Comparison of ENCODE assay signal across 8 cellular contexts in the genomic region with DNA sequence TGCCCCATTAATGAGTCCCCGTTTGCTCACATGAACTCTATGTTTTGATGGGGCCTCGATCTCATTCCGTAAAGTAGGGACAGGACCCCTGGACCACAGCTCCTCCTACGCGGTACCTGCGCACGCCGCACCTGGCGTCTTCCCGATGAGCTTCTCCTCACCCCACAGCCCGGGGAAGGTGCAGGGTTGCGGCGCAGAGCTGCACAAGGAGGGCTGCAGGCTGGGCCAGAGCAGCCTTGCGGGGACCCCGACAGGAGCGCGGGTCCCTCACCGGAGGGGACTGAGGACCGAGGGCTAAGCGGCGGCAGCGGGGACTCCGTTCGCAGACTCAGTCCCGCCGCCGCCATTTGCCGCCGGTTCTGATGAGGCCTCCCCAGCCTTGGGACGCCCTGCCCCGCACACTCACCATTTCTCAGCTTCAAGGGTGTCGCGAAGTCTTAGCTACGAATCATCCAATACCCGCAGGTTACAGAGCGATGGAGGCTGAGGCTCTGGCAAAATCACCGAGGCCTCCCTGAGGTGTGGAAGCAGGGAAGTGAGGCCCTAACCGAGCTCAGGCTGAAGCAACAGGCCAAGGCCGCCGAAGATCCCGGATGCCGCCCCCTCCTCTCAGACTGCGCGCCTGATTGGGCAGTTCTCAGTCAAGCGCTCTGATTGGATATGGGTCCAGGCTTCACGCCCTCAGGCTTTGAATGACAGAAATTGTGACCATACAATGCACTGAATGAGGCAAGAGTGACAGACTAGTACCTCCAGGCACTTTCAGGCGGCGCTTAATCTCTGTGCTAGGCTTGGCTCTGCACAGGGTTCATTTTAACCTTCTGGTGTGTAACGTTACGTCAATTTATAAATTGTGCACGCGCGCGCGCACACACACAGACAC. TPM values are rescaled to one million over a fixed set of nuclear protein-coding genes. Genes with fewer than 3 reads are reported as not detected.
DNase-seq lines count a peak whose midpoint lies in the region; ATAC-seq and TF ChIP-seq lines count a peak whose summit lies in the region.

No MANE protein-coding gene starts in this region.

- H3K27me3 Mint-ChIP-seq in glutamatergic neuron (ENCODE audit: unreplicated experiment) = peaks cover 10% of the 10 kb centered on the region

- H3K27ac ChIP-seq in HCT116 (ENCODE audit: low read depth, low read length) = peak overlapping the region; percentile 83
- H3K27ac ChIP-seq in SK-N-SH (ENCODE audit: low read depth in 2 of 2, low read length in 1 of 2) = peak overlapping the region; percentile 80 to 93
- peak overlapping the region; percentile 86 to 90 for H3K27ac ChIP-seq in testis

- TF ChIP-seq POLR2A in HCT116 (IDR thresholded peaks at IDR 0.05; ENCODE audit: borderline replicate concordance, extremely low read depth, insufficient read depth, insufficient read length) = peak; percentile 87
- no peak for TF ChIP-seq POLR2A in testis (IDR thresholded peaks at IDR 0.05)

- RAD21 ChIA-PET in HCT116 (lab: Charles Lee; ENCODE audit: low non-redundant PET in 1 of 2, low total read pairs in 2 of 2, uncharacterized antibody in 2 of 2, unreplicated experiment in 2 of 2) = no interaction called here

- TF ChIP-seq EP300 in SK-N-SH (IDR thresholded peaks at IDR 0.05; ENCODE audit: borderline replicate concordance in 1 of 2, low read depth in 1 of 2, low read length in 1 of 2) = no peak

- DNase-seq in GDM1 (lab: John Stamatoyannopoulos, UW) = peak; percentile 12
- DNase-seq in HCT116 (ENCODE audit: low read depth, low spot score) = peak; percentile 99
- DNase-seq in MV-4-11 (lab: John Stamatoyannopoulos, UW) = peak; percentile 95
- DNase-seq in SK-N-SH = peak; percentile 95
- peak; percentile 89 to 97 for DNase-seq in activated naive CD4-positive, alpha-beta T cell treated with anti-CD3 and anti-CD28 coated beads, Interleukin-2, amount 50 U/mL, for 72 hours (ENCODE audit: low spot score in 2 of 2)
- peak; percentile 92 for DNase-seq in glutamatergic neuron
- peak; percentile 79 for DNase-seq in omental fat pad (ENCODE audit: low spot score)
- peak; percentile 99 for DNase-seq in testis

- intact Hi-C loops in HCT116 (cut with micrococcal nuclease) = loop anchor here (10.0 kb wide), 1 partner anchor 201 kb away; the partner anchor contains the start of genes ATP5ME and MYL5
- intact Hi-C loops in testis (cut with DNase I; ENCODE audit: low total_unique reads) = no loop called here

- H3K79me2 ChIP-seq in HCT116 (ENCODE audit: insufficient read depth, low read length) = peaks cover 52% of the 10 kb centered on the region
- H3K79me2 ChIP-seq in SK-N-SH (ENCODE audit: insufficient read depth) = peaks cover 52% of the 10 kb centered on the region

- peaks cover 2 to 10% of the 10 kb centered on the region in 2 experiments; a peak in 2 of 4 replicates for H3K9me3 ChIP-seq in HCT116 (ENCODE audit: control insufficient read depth in 1 of 2, insufficient read depth in 1 of 2, low read depth in 1 of 2, low read length in 2 of 2)
- peaks cover 7% of the 10 kb centered on the region for H3K9me3 ChIP-seq in SK-N-SH
- H3K9me3 ChIP-seq in testis = no peaks in the 10 kb centered on the region

- CTCF ChIA-PET in HCT116 (lab: Charles Lee) (no interaction called here), SK-N-SH (lab: Yijun Ruan, JAX) (no interaction called here)

- H4K20me1 ChIP-seq in HCT116 (ENCODE audit: insufficient read depth) (no peaks in the 10 kb centered on the region), SK-N-SH (ENCODE audit: insufficient read depth) (no peaks in the 10 kb centered on the region)

- H3K36me3 ChIP-seq in HCT116 (ENCODE audit: control insufficient read depth in 1 of 2, insufficient read depth in 2 of 2, low read length in 2 of 2) (peaks cover 19 to 38% of the 10 kb centered on the region in 2 experiments), SK-N-SH (replicated peaks in 1 of 2; ENCODE audit: control insufficient read depth in 1 of 2, insufficient read depth in 2 of 2, low read length in 1 of 2) (peaks cover 19 to 42% of the 10 kb centered on the region in 2 experiments), testis (ENCODE audit: low read depth, missing control alignments) (no peaks in the 10 kb centered on the region)

- TF ChIP-seq RAD21 in HCT116 (IDR thresholded peaks at IDR 0.05; ENCODE audit: low read depth) (no peak), SK-N-SH (IDR thresholded peaks at IDR 0.05; ENCODE audit: low read length) (no peak)

- peak overlapping the region; percentile 84 to 90 for H3K4me3 ChIP-seq in HCT116 (replicated peaks in 1 of 2; ENCODE audit: low read depth in 1 of 2, low read length in 2 of 2)
- peak overlapping the region; percentile 81 to 85 for H3K4me3 ChIP-seq in SK-N-SH (ENCODE audit: low read depth in 2 of 2, low read length in 1 of 2)
- H3K4me3 ChIP-seq in testis = peak overlapping the region; percentile 85 to 94

- peaks cover 13% of the 10 kb centered on the region for H3K4me1 Mint-ChIP-seq in glutamatergic neuron (ENCODE audit: low read depth, unreplicated experiment)

- peak overlapping the region; percentile 92 for H3K4me3 Mint-ChIP-seq in glutamatergic neuron (ENCODE audit: unreplicated experiment)

- H3F3A ChIP-seq in SK-N-SH (replicated peaks; ENCODE audit: insufficient read depth) = peaks cover 8% of the 10 kb centered on the region

- TF ChIP-seq CTCF in HCT116 (IDR thresholded peaks at IDR 0.05 in 2 of 3, conservative IDR thresholded peaks at IDR 0.05 in 1 of 3; ENCODE audit: borderline replicate concordance in 1 of 3, insufficient read depth in 1 of 3, low read depth in 2 of 3, low read length in 2 of 3) = no peak
- TF ChIP-seq CTCF in SK-N-SH (IDR thresholded peaks at IDR 0.05) = no peak
- TF ChIP-seq CTCF in glutamatergic neuron (IDR thresholded peaks at IDR 0.05; ENCODE audit: partially characterized antibody, unreplicated experiment) = no peak
- TF ChIP-seq CTCF in omental fat pad (IDR thresholded peaks at IDR 0.05) = no peak
- TF ChIP-seq CTCF in testis (IDR thresholded peaks at IDR 0.05) = no peak

- no peaks in the 10 kb centered on the region for H3K27me3 ChIP-seq in HCT116 (ENCODE audit: insufficient read depth, low read length)
- no peaks in the 10 kb centered on the region for H3K27me3 ChIP-seq in SK-N-SH (ENCODE audit: insufficient read depth)
- H3K27me3 ChIP-seq in testis = no peaks in the 10 kb centered on the region

- H3K9me2 ChIP-seq in HCT116 (ENCODE audit: insufficient read depth) (no peaks in the 10 kb centered on the region), SK-N-SH (no peaks in the 10 kb centered on the region)

- H2AFZ ChIP-seq in HCT116 (ENCODE audit: low read depth, low read length, poor library complexity, severe bottlenecking) (no peak overlapping the region), SK-N-SH (ENCODE audit: low read depth) (peak overlapping the region; percentile 84)

- H3K9ac ChIP-seq in HCT116 (ENCODE audit: low read length) (peak overlapping the region; percentile 87), SK-N-SH (peak overlapping the region; percentile 98)

- peak overlapping the region; percentile 92 for H3K4me2 ChIP-seq in HCT116 (ENCODE audit: low read length)
- H3K4me2 ChIP-seq in SK-N-SH = peak overlapping the region; percentile 83

- under 1% methylated on average over 16 of the region's 55 CpGs for WGBS in SK-N-SH (ENCODE audit: low lambda C conversion rate)
- 1% methylated on average over 29 to 52 of the region's 55 CpGs for WGBS in testis, 2 donors

- BruUV-seq in HCT116 (replicated peaks; lab: Mats Ljungman, UMichigan) = no TSS peak

- POLR2A ChIA-PET in HCT116 (lab: Charles Lee) = interaction anchor here (1.0 kb wide), 1 partner anchor 53 kb away, joined by 3 read pairs; no protein-coding TSS in a partner anchor
- POLR2A ChIA-PET in SK-N-SH (lab: Yijun Ruan, JAX) = interaction anchor here (1.8 kb wide), 1 partner anchor 136 kb away, joined by 5 read pairs; the partner anchor contains the start of gene ZNF141

- H3K4me1 ChIP-seq in HCT116 (ENCODE audit: control insufficient read depth in 1 of 2, insufficient read depth in 2 of 2, low read length in 2 of 2) = peaks cover 0 to 12% of the 10 kb centered on the region in 2 experiments; a peak in 1 of 4 replicates
- H3K4me1 ChIP-seq in SK-N-SH (ENCODE audit: control insufficient read depth in 1 of 2, insufficient read depth in 2 of 2, low read depth in 1 of 2, low read length in 1 of 2) = peaks cover 0 to 4% of the 10 kb centered on the region in 2 experiments; a peak in 1 of 4 replicates
- H3K4me1 ChIP-seq in testis = peaks cover 5% of the 10 kb centered on the region

- H3K36me3 Mint-ChIP-seq in activated naive CD4-positive, alpha-beta T cell treated with anti-CD3 and anti-CD28 coated beads, Interleukin-2, amount 50 U/mL, for 72 hours = peaks cover 64 to 87% of the 10 kb centered on the region in 2 donors
- H3K36me3 Mint-ChIP-seq in glutamatergic neuron (ENCODE audit: unreplicated experiment) = peaks cover 17% of the 10 kb centered on the region

- peak overlapping the region; percentile 99 to 100 for H3K27ac Mint-ChIP-seq in activated naive CD4-positive, alpha-beta T cell treated with anti-CD3 and anti-CD28 coated beads, Interleukin-2, amount 50 U/mL, for 72 hours
- peak overlapping the region; percentile 99 for H3K27ac Mint-ChIP-seq in glutamatergic neuron (ENCODE audit: unreplicated experiment)

- H3K9me3 Mint-ChIP-seq in activated naive CD4-positive, alpha-beta T cell treated with anti-CD3 and anti-CD28 coated beads, Interleukin-2, amount 50 U/mL, for 72 hours = peaks cover 25 to 39% of the 10 kb centered on the region in 2 donors
- H3K9me3 Mint-ChIP-seq in glutamatergic neuron (ENCODE audit: unreplicated experiment) = peaks cover 3% of the 10 kb centered on the region

- ATAC-seq in HCT116 (peak; percentile 98), omental fat pad (ENCODE audit: low FRiP score) (peak; percentile 100)
- ATAC-seq in activated naive CD4-positive, alpha-beta T cell treated with anti-CD3 and anti-CD28 coated beads, Interleukin-2, amount 50 U/mL, for 72 hours = peak; percentile 99 to 100

RNA-seq across cellular contexts. Expression of gene ZNF721, which starts 25.1 kb away (rescaled TPM):
- 34.5 TPM for total RNA-seq in HCT116 (2021; ENCODE audit: unreplicated experiment)
- polyA plus RNA-seq in HCT116 (2012) = 25.5 and 29.2 TPM in 2 replicates
- polyA plus RNA-seq in SK-N-SH (2012; rRNA removed) = 5.7 and 7.6 TPM in 2 replicates
- polyA plus RNA-seq in SK-N-SH (2012; cell fraction: cytosol; rRNA removed) = 9.5 and 9.6 TPM in 2 replicates
- 5.4 and 10.4 TPM in 2 replicates for polyA plus RNA-seq in SK-N-SH (2012; cell fraction: nucleus; rRNA removed)
- total RNA-seq in activated naive CD4-positive, alpha-beta T cell treated with anti-CD3 and anti-CD28 coated beads, Interleukin-2, amount 50 U/mL, for 72 hours = 10 to 100 TPM; 37.7 to 39.8 TPM
- total RNA-seq in glutamatergic neuron (ENCODE audit: unreplicated experiment) = 36.7 TPM
- 10 to 100 TPM; 17.0 to 37.0 (median 23.3) TPM for total RNA-seq in omental fat pad
- total RNA-seq in testis = 10 to 100 TPM; 44.2 to 60.7 TPM
- 14.1 TPM for polyA plus RNA-seq in testis (ENCODE audit: insufficient read depth, low read depth, low replicate concordance)

RNA-seq across cellular contexts. Expression of gene PIGG, which starts 25.2 kb away (rescaled TPM):
- total RNA-seq in HCT116 (2021; ENCODE audit: unreplicated experiment) = 38.6 TPM
- 25.0 and 29.6 TPM in 2 replicates for polyA plus RNA-seq in HCT116 (2012)
- 58.0 and 67.8 TPM in 2 replicates for polyA plus RNA-seq in SK-N-SH (2012; rRNA removed)
- polyA plus RNA-seq in SK-N-SH (2012; cell fraction: cytosol; rRNA removed) = 33.5 and 36.8 TPM in 2 replicates
- 216 and 230 TPM in 2 replicates for polyA plus RNA-seq in SK-N-SH (2012; cell fraction: nucleus; rRNA removed)
- total RNA-seq in activated naive CD4-positive, alpha-beta T cell treated with anti-CD3 and anti-CD28 coated beads, Interleukin-2, amount 50 U/mL, for 72 hours = 10 to 100 TPM; 43.3 to 69.4 TPM
- 96.4 TPM for total RNA-seq in glutamatergic neuron (ENCODE audit: unreplicated experiment)
- total RNA-seq in omental fat pad = 10 to 100 TPM; 32.9 to 67.8 (median 51.9) TPM
- 10 to 100 TPM; 86.9 to 93.4 TPM for total RNA-seq in testis
- 49.8 TPM for polyA plus RNA-seq in testis (ENCODE audit: insufficient read depth, low read depth, low replicate concordance)

Comparison
In these comparisons a context has a peak if more than half of its experiments do, and no peak if none do; other contexts are left out.
1. Peak in every context shown above with its lines: DNase-seq, ATAC-seq, H3K4me3 ChIP-seq and H3K27ac ChIP-seq.
2. DNase-seq: peak in every context shown above with its lines; median percentile 99 in HCT116; 99 in testis; 95 in MV-4-11; 95 in SK-N-SH; 93 in activated naive CD4-positive, alpha-beta T cell treated with anti-CD3 and anti-CD28 coated beads, Interleukin-2, amount 50 U/mL, for 72 hours; 92 in glutamatergic neuron; 79 in omental fat pad; 12 in GDM1.